8 cellular contexts compared by ENCODE assay signal in genomic region chr6:161374971-161375873, GRCh38.
DNase-seq lines count a peak whose midpoint lies in the region; ATAC-seq, FAIRE-seq and TF ChIP-seq lines count a peak whose summit lies in the region.

No MANE protein-coding gene starts in this region.

- no peak overlapping the region for H2AFZ ChIP-seq in GM12878 (ENCODE audit: control insufficient read depth, low read depth, low read length)

- TF ChIP-seq CTCF in AG09309 (IDR thresholded peaks at IDR 0.05; ENCODE audit: control insufficient read depth, insufficient read depth, low read depth, low read length, missing control alignments), result peak; percentile 28
- no peak for TF ChIP-seq CTCF in GM12878 (IDR thresholded peaks at IDR 0.05 in 2 of 3, conservative IDR thresholded peaks at IDR 0.05 in 1 of 3; ENCODE audit: control insufficient read depth in 2 of 3, extremely low read depth in 1 of 3, insufficient read depth in 1 of 3, low read depth in 3 of 3, low read length in 3 of 3)
- TF ChIP-seq CTCF in uterus (IDR thresholded peaks at IDR 0.05), result peak in 1 of 4 experiments; percentile 14

- H3K36me3 ChIP-seq in GM12878 (ENCODE audit: control insufficient read depth in 2 of 2, insufficient read depth in 2 of 2, low read length in 1 of 2), result no peaks in the 10 kb centered on the region
- H3K36me3 ChIP-seq in uterus, result no peaks in the 10 kb centered on the region

- ATAC-seq in GM12878 (peak; percentile 17; the same call in 1 of the 3 replicates), HG03378 (IDR thresholded peaks at IDR 0.05; ENCODE audit: unreplicated experiment) (no peak)

- no peak overlapping the region for H3K9ac ChIP-seq in GM12878 (ENCODE audit: control insufficient read depth, insufficient read depth, low read length)

- H3K27ac ChIP-seq in GM12878 (ENCODE audit: control insufficient read depth, insufficient read depth) (no peak overlapping the region), uterus (no peak overlapping the region)

- H3K4me2 ChIP-seq in GM12878 (ENCODE audit: control insufficient read depth, insufficient read depth), result no peak overlapping the region

- TF ChIP-seq POLR2A in GM12878 (IDR thresholded peaks at IDR 0.05; ENCODE audit: low read depth, low read length), result no peak
- no peak for TF ChIP-seq POLR2A in uterus (IDR thresholded peaks at IDR 0.05)

- CTCF ChIA-PET in GM12878 (lab: Yijun Ruan, JAX), result interaction anchor here (0.8 to 12.2 kb wide), 3 partner anchors 443 to 641 kb away, joined by 3 to 334 read pairs (median 73); no protein-coding TSS in a partner anchor

- no peak for FAIRE-seq in GM12878 (lab: Jason Lieb, UNC)

- POLR2A ChIA-PET in GM12878 (lab: Charles Lee), result no interaction called here

- TF ChIP-seq EP300 in GM12878 (IDR thresholded peaks at IDR 0.05; ENCODE audit: borderline replicate concordance in 1 of 2, control insufficient read depth in 1 of 2, low read depth in 2 of 2, low read length in 2 of 2), result no peak

- H3K4me3 ChIP-seq in AG09309 (ENCODE audit: control insufficient read depth, low read depth, low read length) (no peak overlapping the region), GM12878 (no peak overlapping the region), uterus (no peak overlapping the region)

- intact Hi-C loops in GM12878 (cut with micrococcal nuclease; ENCODE audit: unreplicated experiment), result loop anchor here (1.0 to 5.0 kb wide), 6 partner anchors 223 to 853 kb away; no protein-coding TSS in a partner anchor
- intact Hi-C loops in uterus (cut with DNase I; ENCODE audit: low total_unique reads), result loop anchor here (5.0 to 10.0 kb wide), 2 partner anchors 238 to 450 kb away; no protein-coding TSS in a partner anchor

- SMC1A ChIA-PET in GM12878 (lab: Charles Lee; ENCODE audit: uncharacterized antibody, unreplicated experiment), result interaction anchor here (11.5 kb wide), 1 partner anchor 447 kb away, joined by 209 read pairs; no protein-coding TSS in a partner anchor

- BruUV-seq in GM12878 (replicated peaks; lab: Mats Ljungman, UMichigan), result no TSS peak

- H3K4me1 ChIP-seq in GM12878 (ENCODE audit: control insufficient read depth, insufficient read depth, low read length) (no peaks in the 10 kb centered on the region), uterus (no peaks in the 10 kb centered on the region)

- TF ChIP-seq RAD21 in GM12878 (IDR thresholded peaks at IDR 0.05; ENCODE audit: insufficient read depth, low read depth, low read length), result no peak

- no peaks in the 10 kb centered on the region for H4K20me1 ChIP-seq in GM12878 (ENCODE audit: control insufficient read depth, insufficient read depth)

- H3K79me2 ChIP-seq in GM12878 (ENCODE audit: control insufficient read depth, insufficient read depth, low read length), result no peaks in the 10 kb centered on the region

- 48% methylated on average over 29 of the region's 32 CpGs for WGBS in GM12878 (ENCODE audit: insufficient coverage, insufficient replicate concordance, low lambda C conversion rate, missing lambda C conversion rate)

- no peak for DNase-seq in AG09309 (ENCODE audit: low read depth)
- DNase-seq in NCI-H1092 treated with DMSO at 0.1 percent for 48 hours (lab: John Stamatoyannopoulos, UW), result peak; percentile 54
- no peak for DNase-seq in GM12878 (ENCODE audit: low read depth, low spot score)
- peak; percentile 31 for DNase-seq in left kidney (ENCODE audit: low read depth, low spot score)
- peak; percentile 40 to 43 for DNase-seq in uterus
- no peak for DNase-seq in NCI-H1436 (lab: John Stamatoyannopoulos, UW)
- DNase-seq in activated CD4-positive, alpha-beta T cell treated with anti-CD3 and anti-CD28 coated beads for 4 hours, result no peak

- H3K27me3 ChIP-seq in GM12878 (replicated peaks in 1 of 2; ENCODE audit: control insufficient read depth in 2 of 2, insufficient read depth in 2 of 2, low read length in 1 of 2), result no peaks in the 10 kb centered on the region; a peak in 2 of 4 replicates
- no peaks in the 10 kb centered on the region for H3K27me3 ChIP-seq in uterus

- in situ Hi-C loops in GM12878 (cut with MboI), result loop anchor here (5.0 to 25.0 kb wide), 4 partner anchors 238 to 850 kb away; no protein-coding TSS in a partner anchor

- H3K9me3 ChIP-seq in GM12878 (replicated peaks; ENCODE audit: control insufficient read depth, insufficient read depth, low read length), result no peaks in the 10 kb centered on the region
- no peaks in the 10 kb centered on the region for H3K9me3 ChIP-seq in uterus

- RAD21 ChIA-PET in GM12878 (lab: Charles Lee; ENCODE audit: unreplicated experiment), result interaction anchor here (9.2 kb wide), 1 partner anchor 443 kb away, joined by 162 read pairs; no protein-coding TSS in a partner anchor

TF ChIP-seq in GM12878, 131 proteins besides CTCF, POLR2A, EP300 and RAD21:
- TF ChIP-seq SMAD1 (IDR thresholded peaks at IDR 0.05; ENCODE audit: low read depth, partially characterized antibody) (no peak), YBX1 (IDR thresholded peaks at IDR 0.05) (no peak), ZNF622 (IDR thresholded peaks at IDR 0.05) (no peak), TBL1XR1 (IDR thresholded peaks at IDR 0.05; ENCODE audit: low read depth, low read length) (no peak), IKZF2 (IDR thresholded peaks at IDR 0.05) (no peak)
TF ChIP-seq in GM12878: peak in this region for 0.

Comparison
In these comparisons a context has a peak if more than half of its experiments do, and no peak if none do; other contexts are left out.
1. DNase-seq: peak in NCI-H1092 treated with DMSO at 0.1 percent for 48 hours (single experiment), left kidney (single experiment) and uterus (2 of 2); none in AG09309 (single experiment), GM12878 (single experiment), NCI-H1436 (single experiment) and activated CD4-positive, alpha-beta T cell treated with anti-CD3 and anti-CD28 coated beads for 4 hours (0 of 2).